14 cellular contexts compared by ENCODE assay signal in genomic region chr6:109449789-109450673, GRCh38. TPM values are rescaled to one million over a fixed set of nuclear protein-coding genes. Genes with fewer than 3 reads are reported as not detected.
DNase-seq lines count a peak whose midpoint lies in the region; ATAC-seq, FAIRE-seq and TF ChIP-seq lines count a peak whose summit lies in the region.
"Had no signal": no experiment of that assay in that cellular context is flagged by ENCODE, and none has a peak within 500 bp of the region (broad histone marks: within the 10 kb centered on the region; RNA-seq: fewer than 3 reads in every experiment).

No MANE protein-coding gene starts in this region.

- H3K9me3 ChIP-seq in small intestine (ENCODE audit: control insufficient read depth, low read depth), result no peaks in the 10 kb centered on the region
- H3K9me3 ChIP-seq in tibial nerve, result no peaks in the 10 kb centered on the region
- H3K9me3 ChIP-seq: HAP-1, SJSA1, upper lobe of left lung had no signal

- H3K4me1 ChIP-seq in small intestine (ENCODE audit: control insufficient read depth in 2 of 2, insufficient read depth in 1 of 2, low read depth in 1 of 2, low read length in 1 of 2) (peaks cover 3% of the 10 kb centered on the region in 2 donors), tibial nerve (peaks cover 0 to 17% (median 13%) of the 10 kb centered on the region in 4 donors)
- H3K4me1 ChIP-seq: HAP-1 had no signal

- no peak for TF ChIP-seq EP300 in tibial nerve (IDR thresholded peaks at IDR 0.05)

- no peak for DNase-seq in activated CD4-positive, CD25-positive, alpha-beta regulatory T cell treated with anti-CD3 and anti-CD28 coated beads, Interleukin-2, amount 50 U/mL, for 72 hours
- peak; percentile 37 for DNase-seq in central memory CD4-positive, alpha-beta T cell
- DNase-seq in small intestine, result peak; percentile 36
- DNase-seq in AG08395 (ENCODE audit: low spot score), result no peak
- DNase-seq in tibial nerve (ENCODE audit: low spot score in 2 of 2), result no peak
- DNase-seq: NCI-H146, NCI-H526 had no signal

- peak; percentile 36 to 37 for ATAC-seq in activated CD4-positive, CD25-positive, alpha-beta regulatory T cell treated with anti-CD3 and anti-CD28 coated beads, Interleukin-2, amount 50 U/mL, for 24 hours
- no peak for ATAC-seq in GM18498 (IDR thresholded peaks at IDR 0.05; ENCODE audit: unreplicated experiment)

- TF ChIP-seq CTCF in tibial nerve (IDR thresholded peaks at IDR 0.05), result no peak

- peaks cover 6 to 9% of the 10 kb centered on the region in 2 donors for H3K36me3 ChIP-seq in small intestine (ENCODE audit: control insufficient read depth in 2 of 2, insufficient read depth in 2 of 2, low read length in 2 of 2)
- peaks cover 0 to 80% (median 6%) of the 10 kb centered on the region in 3 donors for H3K36me3 ChIP-seq in tibial nerve

- H3K27me3 ChIP-seq in small intestine (ENCODE audit: control insufficient read depth in 2 of 2, insufficient read depth in 2 of 2, low read length in 2 of 2) (no peaks in the 10 kb centered on the region), tibial nerve (no peaks in the 10 kb centered on the region)
- H3K27me3 ChIP-seq: SJSA1, upper lobe of left lung had no signal

- no peak for FAIRE-seq in small intestine (lab: Jason Lieb, UNC)
- FAIRE-seq: A204.1 had no signal

- H3K4me3 ChIP-seq in small intestine (ENCODE audit: low read depth in 1 of 2, low read length in 2 of 2), result no peak overlapping the region
- H3K4me3 ChIP-seq in tibial nerve, result no peak overlapping the region
- H3K4me3 ChIP-seq: HAP-1, SJSA1, upper lobe of left lung had no signal

- 76 to 83% (median 80%) methylated on average over 15 to 16 of the region's 16 CpGs for WGBS in small intestine, 3 donors
- 84 to 89% methylated on average over 16 of the region's 16 CpGs for WGBS in tibial nerve, 2 donors

- TF ChIP-seq POLR2A in Raji (IDR thresholded peaks at IDR 0.05; ENCODE audit: insufficient read depth, low read depth, low read length) (0 out of 2 replicates have a peak, but pooled peaks have one; percentile 7), tibial nerve (IDR thresholded peaks at IDR 0.05) (no peak)

- H3K27ac ChIP-seq in small intestine (ENCODE audit: low read depth in 1 of 2, low read length in 1 of 2) (no peak overlapping the region), tibial nerve (no peak overlapping the region)
- H3K27ac ChIP-seq: SJSA1, upper lobe of left lung had no signal

RNA-seq across cellular contexts. Expression of gene MICAL1, which starts 5.5 kb away (rescaled TPM):
- 100 to 1,000 TPM in 2 of 3 donors, 10 to 100 TPM in 1; 48.0 to 316 (median 202) TPM for polyA plus RNA-seq in small intestine
- total RNA-seq in tibial nerve, result 10 to 100 TPM; 45.4 to 91.0 (median 70.3) TPM

RNA-seq across cellular contexts. Expression of gene SMPD2, which starts 9.5 kb away (rescaled TPM):
- 10 to 100 TPM; 14.3 to 19.5 (median 17.1) TPM for polyA plus RNA-seq in small intestine
- 10 to 100 TPM; 12.6 to 32.4 (median 17.1) TPM for total RNA-seq in tibial nerve

RNA-seq across cellular contexts. Expression of gene PPIL6, which starts 9.6 kb away (rescaled TPM):
- polyA plus RNA-seq in small intestine, result under 1 TPM in 2 of 3 donors, not detected in 1; 0.22 to 0.76 TPM
- total RNA-seq in tibial nerve, result 10 to 100 TPM in 1 of 4 donors, 1 to 10 TPM in 3; 1.2 to 16.5 (median 4.8) TPM

RNA-seq across cellular contexts. Expression of gene ZBTB24, which starts 33.0 kb away (rescaled TPM):
- polyA plus RNA-seq in small intestine, result 1 to 10 TPM; 1.8 to 3.9 (median 2.7) TPM
- 1 to 10 TPM; 6.5 to 9.6 (median 8.0) TPM for total RNA-seq in tibial nerve

Comparison
In these comparisons a context has a peak if more than half of its experiments do, and no peak if none do; other contexts are left out.
1. DNase-seq: peak in central memory CD4-positive, alpha-beta T cell (single experiment) and small intestine (single experiment); none in activated CD4-positive, CD25-positive, alpha-beta regulatory T cell treated with anti-CD3 and anti-CD28 coated beads, Interleukin-2, amount 50 U/mL, for 72 hours (single experiment), AG08395 (single experiment) and tibial nerve (0 of 2).